1 cellular context compared by ENCODE assay signal in the genomic region with DNA sequence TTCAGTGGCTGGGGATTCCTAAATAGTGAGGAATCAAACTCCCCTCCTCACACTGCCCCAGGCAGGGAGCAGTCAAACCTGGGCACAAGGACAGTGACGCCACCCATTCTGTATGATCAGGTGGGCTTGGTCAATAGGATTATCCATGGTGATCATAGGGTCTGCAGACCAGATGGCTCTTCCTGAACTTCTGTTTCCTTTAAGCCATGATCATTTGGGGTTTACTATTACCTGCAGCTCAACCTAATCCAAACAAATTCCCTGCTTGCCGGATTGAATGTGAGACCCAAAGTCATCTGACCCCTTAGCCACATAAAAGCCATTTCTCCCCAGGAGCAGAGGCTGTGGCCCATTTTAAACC.
TF ChIP-seq lines count a peak whose summit lies in the region.

No MANE protein-coding gene starts in this region.

TF ChIP-seq in GM23338, 12 proteins besides CTCF, POLR2A, EP300 and RAD21:
- TF ChIP-seq, protein P1, sequence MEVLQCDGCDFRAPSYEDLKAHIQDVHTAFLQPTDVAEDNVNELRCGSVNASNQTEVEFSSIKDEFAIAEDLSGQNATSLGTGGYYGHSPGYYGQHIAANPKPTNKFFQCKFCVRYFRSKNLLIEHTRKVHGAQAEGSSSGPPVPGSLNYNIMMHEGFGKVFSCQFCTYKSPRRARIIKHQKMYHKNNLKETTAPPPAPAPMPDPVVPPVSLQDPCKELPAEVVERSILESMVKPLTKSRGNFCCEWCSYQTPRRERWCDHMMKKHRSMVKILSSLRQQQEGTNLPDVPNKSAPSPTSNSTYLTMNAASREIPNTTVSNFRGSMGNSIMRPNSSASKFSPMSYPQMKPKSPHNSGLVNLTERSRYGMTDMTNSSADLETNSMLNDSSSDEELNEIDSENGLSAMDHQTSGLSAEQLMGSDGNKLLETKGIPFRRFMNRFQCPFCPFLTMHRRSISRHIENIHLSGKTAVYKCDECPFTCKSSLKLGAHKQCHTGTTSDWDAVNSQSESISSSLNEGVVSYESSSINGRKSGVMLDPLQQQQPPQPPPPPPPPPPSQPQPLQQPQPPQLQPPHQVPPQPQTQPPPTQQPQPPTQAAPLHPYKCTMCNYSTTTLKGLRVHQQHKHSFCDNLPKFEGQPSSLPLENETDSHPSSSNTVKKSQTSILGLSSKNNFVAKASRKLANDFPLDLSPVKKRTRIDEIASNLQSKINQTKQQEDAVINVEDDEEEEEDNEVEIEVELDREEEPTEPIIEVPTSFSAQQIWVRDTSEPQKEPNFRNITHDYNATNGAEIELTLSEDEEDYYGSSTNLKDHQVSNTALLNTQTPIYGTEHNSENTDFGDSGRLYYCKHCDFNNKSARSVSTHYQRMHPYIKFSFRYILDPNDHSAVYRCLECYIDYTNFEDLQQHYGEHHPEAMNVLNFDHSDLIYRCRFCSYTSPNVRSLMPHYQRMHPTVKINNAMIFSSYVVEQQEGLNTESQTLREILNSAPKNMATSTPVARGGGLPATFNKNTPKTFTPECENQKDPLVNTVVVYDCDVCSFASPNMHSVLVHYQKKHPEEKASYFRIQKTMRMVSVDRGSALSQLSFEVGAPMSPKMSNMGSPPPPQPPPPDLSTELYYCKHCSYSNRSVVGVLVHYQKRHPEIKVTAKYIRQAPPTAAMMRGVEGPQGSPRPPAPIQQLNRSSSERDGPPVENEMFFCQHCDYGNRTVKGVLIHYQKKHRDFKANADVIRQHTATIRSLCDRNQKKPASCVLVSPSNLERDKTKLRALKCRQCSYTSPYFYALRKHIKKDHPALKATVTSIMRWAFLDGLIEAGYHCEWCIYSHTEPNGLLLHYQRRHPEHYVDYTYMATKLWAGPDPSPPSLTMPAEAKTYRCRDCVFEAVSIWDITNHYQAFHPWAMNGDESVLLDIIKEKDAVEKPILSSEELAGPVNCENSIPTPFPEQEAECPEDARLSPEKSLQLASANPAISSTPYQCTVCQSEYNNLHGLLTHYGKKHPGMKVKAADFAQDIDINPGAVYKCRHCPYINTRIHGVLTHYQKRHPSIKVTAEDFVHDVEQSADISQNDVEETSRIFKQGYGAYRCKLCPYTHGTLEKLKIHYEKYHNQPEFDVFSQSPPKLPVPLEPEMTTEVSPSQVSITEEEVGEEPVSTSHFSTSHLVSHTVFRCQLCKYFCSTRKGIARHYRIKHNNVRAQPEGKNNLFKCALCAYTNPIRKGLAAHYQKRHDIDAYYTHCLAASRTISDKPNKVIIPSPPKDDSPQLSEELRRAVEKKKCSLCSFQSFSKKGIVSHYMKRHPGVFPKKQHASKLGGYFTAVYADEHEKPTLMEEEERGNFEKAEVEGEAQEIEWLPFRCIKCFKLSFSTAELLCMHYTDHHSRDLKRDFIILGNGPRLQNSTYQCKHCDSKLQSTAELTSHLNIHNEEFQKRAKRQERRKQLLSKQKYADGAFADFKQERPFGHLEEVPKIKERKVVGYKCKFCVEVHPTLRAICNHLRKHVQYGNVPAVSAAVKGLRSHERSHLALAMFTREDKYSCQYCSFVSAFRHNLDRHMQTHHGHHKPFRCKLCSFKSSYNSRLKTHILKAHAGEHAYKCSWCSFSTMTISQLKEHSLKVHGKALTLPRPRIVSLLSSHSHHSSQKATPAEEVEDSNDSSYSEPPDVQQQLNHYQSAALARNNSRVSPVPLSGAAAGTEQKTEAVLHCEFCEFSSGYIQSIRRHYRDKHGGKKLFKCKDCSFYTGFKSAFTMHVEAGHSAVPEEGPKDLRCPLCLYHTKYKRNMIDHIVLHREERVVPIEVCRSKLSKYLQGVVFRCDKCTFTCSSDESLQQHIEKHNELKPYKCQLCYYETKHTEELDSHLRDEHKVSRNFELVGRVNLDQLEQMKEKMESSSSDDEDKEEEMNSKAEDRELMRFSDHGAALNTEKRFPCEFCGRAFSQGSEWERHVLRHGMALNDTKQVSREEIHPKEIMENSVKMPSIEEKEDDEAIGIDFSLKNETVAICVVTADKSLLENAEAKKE (CRISPR knock-in tag; IDR thresholded peaks at IDR 0.05) = no peak
- TF ChIP-seq EZH2phosphoT487 (IDR thresholded peaks at IDR 0.05; ENCODE audit: unreplicated experiment) (no peak), JUNB (IDR thresholded peaks at IDR 0.05; ENCODE audit: unreplicated experiment) (no peak), ZNF331 (CRISPR knock-in tag; IDR thresholded peaks at IDR 0.05; ENCODE audit: low read depth) (no peak), STAT1 (IDR thresholded peaks at IDR 0.05; ENCODE audit: unreplicated experiment) (no peak)
- TF ChIP-seq, protein P2, sequence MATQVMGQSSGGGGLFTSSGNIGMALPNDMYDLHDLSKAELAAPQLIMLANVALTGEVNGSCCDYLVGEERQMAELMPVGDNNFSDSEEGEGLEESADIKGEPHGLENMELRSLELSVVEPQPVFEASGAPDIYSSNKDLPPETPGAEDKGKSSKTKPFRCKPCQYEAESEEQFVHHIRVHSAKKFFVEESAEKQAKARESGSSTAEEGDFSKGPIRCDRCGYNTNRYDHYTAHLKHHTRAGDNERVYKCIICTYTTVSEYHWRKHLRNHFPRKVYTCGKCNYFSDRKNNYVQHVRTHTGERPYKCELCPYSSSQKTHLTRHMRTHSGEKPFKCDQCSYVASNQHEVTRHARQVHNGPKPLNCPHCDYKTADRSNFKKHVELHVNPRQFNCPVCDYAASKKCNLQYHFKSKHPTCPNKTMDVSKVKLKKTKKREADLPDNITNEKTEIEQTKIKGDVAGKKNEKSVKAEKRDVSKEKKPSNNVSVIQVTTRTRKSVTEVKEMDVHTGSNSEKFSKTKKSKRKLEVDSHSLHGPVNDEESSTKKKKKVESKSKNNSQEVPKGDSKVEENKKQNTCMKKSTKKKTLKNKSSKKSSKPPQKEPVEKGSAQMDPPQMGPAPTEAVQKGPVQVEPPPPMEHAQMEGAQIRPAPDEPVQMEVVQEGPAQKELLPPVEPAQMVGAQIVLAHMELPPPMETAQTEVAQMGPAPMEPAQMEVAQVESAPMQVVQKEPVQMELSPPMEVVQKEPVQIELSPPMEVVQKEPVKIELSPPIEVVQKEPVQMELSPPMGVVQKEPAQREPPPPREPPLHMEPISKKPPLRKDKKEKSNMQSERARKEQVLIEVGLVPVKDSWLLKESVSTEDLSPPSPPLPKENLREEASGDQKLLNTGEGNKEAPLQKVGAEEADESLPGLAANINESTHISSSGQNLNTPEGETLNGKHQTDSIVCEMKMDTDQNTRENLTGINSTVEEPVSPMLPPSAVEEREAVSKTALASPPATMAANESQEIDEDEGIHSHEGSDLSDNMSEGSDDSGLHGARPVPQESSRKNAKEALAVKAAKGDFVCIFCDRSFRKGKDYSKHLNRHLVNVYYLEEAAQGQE (IDR thresholded peaks at IDR 0.05; ENCODE audit: unreplicated experiment) = no peak
- TF ChIP-seq, protein P3, sequence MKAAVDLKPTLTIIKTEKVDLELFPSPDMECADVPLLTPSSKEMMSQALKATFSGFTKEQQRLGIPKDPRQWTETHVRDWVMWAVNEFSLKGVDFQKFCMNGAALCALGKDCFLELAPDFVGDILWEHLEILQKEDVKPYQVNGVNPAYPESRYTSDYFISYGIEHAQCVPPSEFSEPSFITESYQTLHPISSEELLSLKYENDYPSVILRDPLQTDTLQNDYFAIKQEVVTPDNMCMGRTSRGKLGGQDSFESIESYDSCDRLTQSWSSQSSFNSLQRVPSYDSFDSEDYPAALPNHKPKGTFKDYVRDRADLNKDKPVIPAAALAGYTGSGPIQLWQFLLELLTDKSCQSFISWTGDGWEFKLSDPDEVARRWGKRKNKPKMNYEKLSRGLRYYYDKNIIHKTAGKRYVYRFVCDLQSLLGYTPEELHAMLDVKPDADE (IDR thresholded peaks at IDR 0.05) = no peak
TF ChIP-seq in GM23338: peak in this region for 0.
